ENCODE assay signal across 22 cellular contexts in genomic region chr1:164672610-164673009, GRCh38.
DNase-seq lines count a peak whose midpoint lies in the region; ATAC-seq and TF ChIP-seq lines count a peak whose summit lies in the region.
"Had no signal": no experiment of that assay in that cellular context is flagged by ENCODE, and none has a peak within 500 bp of the region (broad histone marks: within the 10 kb centered on the region; RNA-seq: fewer than 3 reads in every experiment).

No MANE protein-coding gene starts in this region.

- H3K36me3 Mint-ChIP-seq in Caco-2 (ENCODE audit: insufficient read depth, unreplicated experiment) = peaks cover 19% of the 10 kb centered on the region
- H3K36me3 Mint-ChIP-seq in brain = peaks cover 35% of the 10 kb centered on the region

- no peaks in the 10 kb centered on the region for H3K27me3 Mint-ChIP-seq in Caco-2 (ENCODE audit: insufficient read depth, unreplicated experiment)
- H3K27me3 Mint-ChIP-seq in brain = peaks cover 3% of the 10 kb centered on the region
- H3K27me3 Mint-ChIP-seq: CD4-positive, alpha-beta T cell had no signal

- H3K27ac Mint-ChIP-seq in Caco-2 (ENCODE audit: unreplicated experiment) (peak overlapping the region; percentile 58), brain (peak overlapping the region; percentile 72 to 94 (median 83))
- H3K27ac Mint-ChIP-seq: CD4-positive, alpha-beta T cell had no signal

- H3K9me3 ChIP-seq in Caco-2 = peaks cover 13% of the 10 kb centered on the region
- H3K9me3 ChIP-seq in gastrocnemius medialis = no peaks in the 10 kb centered on the region

- POLR2A ChIA-PET in Caco-2 (lab: Charles Lee) = no interaction called here

- H3K4me1 Mint-ChIP-seq in Caco-2 (ENCODE audit: low read depth, unreplicated experiment) (peaks cover 44% of the 10 kb centered on the region), brain (peaks cover 66% of the 10 kb centered on the region)

- H3K4me3 ChIP-seq in Caco-2 (ENCODE audit: low read depth, low read length) = no peak overlapping the region
- H3K4me3 ChIP-seq in gastrocnemius medialis = no peak overlapping the region
- H3K4me3 ChIP-seq: PC-9 had no signal

- H3K27me3 ChIP-seq in Caco-2 (replicated peaks; ENCODE audit: control insufficient read depth, insufficient read depth, low read length) = no peaks in the 10 kb centered on the region
- H3K27me3 ChIP-seq in gastrocnemius medialis = no peaks in the 10 kb centered on the region

- CTCF ChIA-PET in Caco-2 (lab: Charles Lee) = interaction anchor here (1.9 kb wide), 1 partner anchor 13 kb away, joined by 9 read pairs; no protein-coding TSS in a partner anchor

- in situ Hi-C loops in gastrocnemius medialis (cut with MboI; ENCODE audit: low sequenced_read_pairs in 4 of 4) = no loop called here

- BruUV-seq in Caco-2 (replicated peaks; lab: Mats Ljungman, UMichigan) = no TSS peak

- H3K36me3 ChIP-seq in Caco-2 (ENCODE audit: control insufficient read depth, insufficient read depth, low read length) (no peaks in the 10 kb centered on the region), gastrocnemius medialis (no peaks in the 10 kb centered on the region)

- intact Hi-C loops in Caco-2 (cut with micrococcal nuclease; ENCODE audit: unreplicated experiment) (loop anchor here (1.0 to 2.0 kb wide), 3 partner anchors 8 to 24 kb away; no protein-coding TSS in a partner anchor), gastrocnemius medialis (cut with DNase I; ENCODE audit: low total_unique reads) (loop anchor here (1.0 to 2.0 kb wide), 3 partner anchors 28 to 114 kb away; no protein-coding TSS in a partner anchor)

- H3K4me3 Mint-ChIP-seq in Caco-2 (ENCODE audit: unreplicated experiment) (peak overlapping the region; percentile 67), brain (peak overlapping the region; percentile 8 to 68 (median 61))
- H3K4me3 Mint-ChIP-seq: CD4-positive, alpha-beta T cell; H9 had no signal

- no peak for TF ChIP-seq POLR2A in gastrocnemius medialis (IDR thresholded peaks at IDR 0.05)

- H3K4me1 ChIP-seq in Caco-2 (peaks cover 62% of the 10 kb centered on the region), gastrocnemius medialis (peaks cover 46 to 50% of the 10 kb centered on the region in 2 donors)

- H3K9me3 Mint-ChIP-seq in Caco-2 (ENCODE audit: unreplicated experiment) (peaks cover 11% of the 10 kb centered on the region), brain (peaks cover 0 to 5% (median 0%) of the 10 kb centered on the region in 5 experiments)
- H3K9me3 Mint-ChIP-seq: H9 had no signal

- no peak for DNase-seq in Caco-2
- DNase-seq in left lobe of liver (ENCODE audit: low spot score) = no peak
- DNase-seq in gastrocnemius medialis = no peak
- no peak for DNase-seq in NCI-H1092 (lab: John Stamatoyannopoulos, UW)
- DNase-seq in H4 (ENCODE audit: low spot score) = no peak
- DNase-seq in activated CD4-positive, alpha-beta T cell treated with anti-CD3 and anti-CD28 coated beads, Interleukin-2, amount 50 U/mL, for 48 hours = no peak
- no peak for DNase-seq in activated T-cell treated with anti-CD3 and anti-CD28 coated beads for 4 hours
- DNase-seq: Calu3; CD4-positive, alpha-beta T cell; DMS79; H9; MV-4-11; NCI-H1417 treated with DMSO at 0.1 percent for 48 hours; NCI-H1930; NCI-H226; NCI-H524; PC-9; SIG-M5 had no signal

- ATAC-seq in left lobe of liver (peak; percentile 44), gastrocnemius medialis (no peak)

- H3K27ac ChIP-seq in gastrocnemius medialis = peak overlapping the region; percentile 76 to 92 (median 80)
- H3K27ac ChIP-seq: HL-60, KMS-11, PC-9, RWPE1 had no signal

- TF ChIP-seq CTCF in Caco-2 (IDR thresholded peaks at IDR 0.05; ENCODE audit: insufficient read depth in 1 of 2, low read depth in 1 of 2, low read length in 1 of 2, severe bottlenecking in 1 of 2, unreplicated experiment in 1 of 2) (no peak), brain (conservative IDR thresholded peaks at IDR 0.05) (no peak), gastrocnemius medialis (IDR thresholded peaks at IDR 0.05 in 4 of 5, conservative IDR thresholded peaks at IDR 0.05 in 1 of 5) (no peak)
